Comparison of ENCODE assay signal across 13 cellular contexts in genomic region chr11:126265801-126266200, GRCh38. TPM values are rescaled to one million over a fixed set of nuclear protein-coding genes. Genes with fewer than 3 reads are reported as not detected.
DNase-seq lines count a peak whose midpoint lies in the region; ATAC-seq lines count a peak whose summit lies in the region.
"Had no signal": no experiment of that assay in that cellular context is flagged by ENCODE, and none has a peak within 500 bp of the region (broad histone marks: within the 10 kb centered on the region; RNA-seq: fewer than 3 reads in every experiment).

No MANE protein-coding gene starts in this region.

- H2AK5ac ChIP-seq in mesendoderm (ENCODE audit: low read length), result no peak overlapping the region

- H2BK15ac ChIP-seq in mesendoderm (replicated peaks; ENCODE audit: low read depth), result no peak overlapping the region

- peaks cover 22% of the 10 kb centered on the region for H3K79me2 ChIP-seq in mesendoderm (ENCODE audit: control insufficient read depth, insufficient read depth, low read length)

- no peak overlapping the region for H3K4me3 ChIP-seq in mesendoderm (ENCODE audit: low read length)
- H3K4me3 ChIP-seq: SK-N-MC had no signal

- no peaks in the 10 kb centered on the region for H3K9me3 ChIP-seq in T-helper 17 cell (ENCODE audit: control insufficient read depth, low read length, poor library complexity, severe bottlenecking)

- H3K4ac ChIP-seq in mesendoderm (ENCODE audit: low read depth, low read length), result no peak overlapping the region

- no peak for ATAC-seq in T-helper 17 cell

- H3K4me1 Mint-ChIP-seq in T-helper 17 cell, result peaks cover 39% of the 10 kb centered on the region

- H2BK120ac ChIP-seq in mesendoderm (ENCODE audit: low read depth, low read length), result no peak overlapping the region

- H3K4me1 ChIP-seq in mesendoderm (ENCODE audit: control insufficient read depth, low read depth, low read length), result no peaks in the 10 kb centered on the region

- peak overlapping the region; percentile 75 for H3K27ac Mint-ChIP-seq in T-helper 17 cell

- no peak overlapping the region for H3K4me2 ChIP-seq in mesendoderm (ENCODE audit: low read length)

- no peak overlapping the region for H3K56ac ChIP-seq in mesendoderm (ENCODE audit: low read length)

- no peak overlapping the region for H3K27ac ChIP-seq in mesendoderm (ENCODE audit: low read depth, low read length)
- H3K27ac ChIP-seq: SK-N-MC had no signal

- DNase-seq in EH (ENCODE audit: low read depth) (peak; percentile 29), T-helper 17 cell (no peak), mesendoderm (peak; percentile 23), GM19240 (ENCODE audit: insufficient read length, low spot score) (no peak), medulla oblongata (ENCODE audit: extremely low spot score) (no peak)
- DNase-seq in stimulated activated CD4-positive, alpha-beta T cell treated with anti-CD3 and anti-CD28 coated beads, Interleukin-2, amount 100 ng/mL, for 48 hours, result no peak
- DNase-seq: activated CD4-positive, alpha-beta T cell treated with anti-CD3 and anti-CD28 coated beads, Interleukin-2, amount 50 U/mL, for 1 hour; anterior cingulate cortex; foreskin melanocyte; GF-D8; NCI-H2171 treated with DMSO at 0.1 percent for 48 hours had no signal

- H4K8ac ChIP-seq in mesendoderm (ENCODE audit: low read depth, low read length), result no peak overlapping the region

- peaks cover 15% of the 10 kb centered on the region for H3K79me1 ChIP-seq in mesendoderm (ENCODE audit: low read length)

- H3K27me3 ChIP-seq in mesendoderm (ENCODE audit: insufficient read depth, low read length, poor library complexity), result no peaks in the 10 kb centered on the region

- H3K36me3 ChIP-seq in mesendoderm (ENCODE audit: control insufficient read depth, insufficient read depth, low read length), result peaks cover 36% of the 10 kb centered on the region

- no peak overlapping the region for H3K18ac ChIP-seq in mesendoderm (ENCODE audit: low read length)

- no peaks in the 10 kb centered on the region for H3K27me3 Mint-ChIP-seq in T-helper 17 cell
- H3K27me3 Mint-ChIP-seq: memory B cell had no signal

- no peak overlapping the region for H4K5ac ChIP-seq in mesendoderm (ENCODE audit: low read length)

- no peak overlapping the region for H3K9ac ChIP-seq in mesendoderm (ENCODE audit: low read length)

- H3K23ac ChIP-seq in mesendoderm (ENCODE audit: low read length), result no peak overlapping the region

- H2BK5ac ChIP-seq in mesendoderm (ENCODE audit: low read length), result no peak overlapping the region

- H3K4me3 Mint-ChIP-seq in T-helper 17 cell, result peak overlapping the region; percentile 55
- H3K4me3 Mint-ChIP-seq: memory B cell had no signal

- H3K36me3 Mint-ChIP-seq in T-helper 17 cell (ENCODE audit: low read depth), result peaks cover 3% of the 10 kb centered on the region

- WGBS in mesendoderm (ENCODE audit: extremely low coverage, insufficient coverage, low lambda C conversion rate), result no CpG with 5 or more reads among the region's 8 CpGs

RNA-seq across cellular contexts. Expression of gene SRPRA, which starts 2.9 kb away (rescaled TPM):
- 100 to 1,000 TPM; 182 to 192 TPM for total RNA-seq in T-helper 17 cell
- 44.3 TPM for polyA plus RNA-seq in mesendoderm (2013, experiment 1 of 2)
- 42.1 TPM for polyA plus RNA-seq in mesendoderm (2013, experiment 2 of 2)

RNA-seq across cellular contexts. Expression of gene FOXRED1, which starts 3.2 kb away (rescaled TPM):
- 10 to 100 TPM; 21.7 to 24.9 TPM for total RNA-seq in T-helper 17 cell
- 21.5 TPM for polyA plus RNA-seq in mesendoderm (2013, experiment 1 of 2)
- 22.1 TPM for polyA plus RNA-seq in mesendoderm (2013, experiment 2 of 2)

RNA-seq across cellular contexts. Expression of gene TIRAP, which starts 17.1 kb away (rescaled TPM):
- total RNA-seq in T-helper 17 cell, result 10 to 100 TPM; 13.1 to 14.1 TPM
- polyA plus RNA-seq in mesendoderm (2013, experiment 1 of 2), result 3.8 TPM
- polyA plus RNA-seq in mesendoderm (2013, experiment 2 of 2), result 4.2 TPM

RNA-seq across cellular contexts. Expression of gene DCPS, which starts 38.1 kb away (rescaled TPM):
- 10 to 100 TPM; 12.1 to 14.9 TPM for total RNA-seq in T-helper 17 cell
- 20.0 TPM for polyA plus RNA-seq in mesendoderm (2013, experiment 1 of 2)
- polyA plus RNA-seq in mesendoderm (2013, experiment 2 of 2), result 20.1 TPM

RNA-seq across cellular contexts. Expression of gene FAM118B, which starts 54.2 kb away (rescaled TPM):
- total RNA-seq in T-helper 17 cell, result 1 to 10 TPM; 2.5 to 2.8 TPM
- 27.5 TPM for polyA plus RNA-seq in mesendoderm (2013, experiment 1 of 2)
- polyA plus RNA-seq in mesendoderm (2013, experiment 2 of 2), result 28.3 TPM

Comparison
In these comparisons a context has a peak if more than half of its experiments do, and no peak if none do; other contexts are left out.
1. DNase-seq: peak in EH (single experiment) and mesendoderm (single experiment); none in T-helper 17 cell (0 of 3), stimulated activated CD4-positive, alpha-beta T cell treated with anti-CD3 and anti-CD28 coated beads, Interleukin-2, amount 100 ng/mL, for 48 hours (0 of 2), GM19240 (single experiment) and medulla oblongata (single experiment).